ENCODE assay signal across 1 cellular context in the genomic region with DNA sequence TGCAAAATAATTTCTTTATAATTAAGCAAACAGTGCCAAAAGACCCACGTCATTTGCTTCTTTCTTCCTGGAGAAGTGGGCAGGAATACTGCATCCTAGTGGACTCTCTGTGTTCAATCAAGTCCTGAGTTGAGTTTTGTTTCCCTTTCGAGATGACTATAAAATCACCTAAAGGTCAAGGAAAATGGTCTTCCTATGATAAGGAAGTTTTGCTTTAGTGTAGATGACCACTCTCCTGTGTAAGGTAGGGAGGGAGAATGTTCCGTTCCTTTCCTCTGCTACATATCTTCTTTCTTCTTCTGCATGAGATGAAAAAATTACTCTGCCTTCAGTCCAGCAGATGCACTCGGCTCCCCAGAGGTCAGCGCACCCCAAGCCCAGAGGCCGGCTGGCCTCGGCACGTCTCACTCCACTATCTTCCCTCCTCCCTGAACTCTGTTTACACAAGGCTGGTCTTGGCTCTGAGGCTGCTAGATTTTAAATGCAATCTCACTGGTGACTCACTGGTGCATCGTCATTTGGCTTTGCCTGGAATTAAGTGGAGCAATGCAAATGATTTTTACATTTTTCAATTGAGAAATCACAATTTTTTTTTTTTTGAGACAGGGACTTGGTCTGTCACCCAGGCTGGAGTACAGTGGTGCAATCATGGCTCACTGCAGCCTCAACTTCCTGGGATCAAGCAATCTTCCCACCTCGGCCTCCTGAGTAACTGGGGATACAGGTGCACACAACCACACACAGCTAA.
TF ChIP-seq lines count a peak whose summit lies in the region.

No MANE protein-coding gene starts in this region.

TF ChIP-seq in HepG2, 621 proteins besides CTCF, POLR2A, EP300 and RAD21 (continued from another document and continues in another):
- TF ChIP-seq, protein P1, sequence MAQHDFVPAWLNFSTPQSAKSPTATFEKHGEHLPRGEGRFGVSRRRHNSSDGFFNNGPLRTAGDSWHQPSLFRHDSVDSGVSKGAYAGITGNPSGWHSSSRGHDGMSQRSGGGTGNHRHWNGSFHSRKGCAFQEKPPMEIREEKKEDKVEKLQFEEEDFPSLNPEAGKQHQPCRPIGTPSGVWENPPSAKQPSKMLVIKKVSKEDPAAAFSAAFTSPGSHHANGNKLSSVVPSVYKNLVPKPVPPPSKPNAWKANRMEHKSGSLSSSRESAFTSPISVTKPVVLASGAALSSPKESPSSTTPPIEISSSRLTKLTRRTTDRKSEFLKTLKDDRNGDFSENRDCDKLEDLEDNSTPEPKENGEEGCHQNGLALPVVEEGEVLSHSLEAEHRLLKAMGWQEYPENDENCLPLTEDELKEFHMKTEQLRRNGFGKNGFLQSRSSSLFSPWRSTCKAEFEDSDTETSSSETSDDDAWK (CRISPR knock-in tag; IDR thresholded peaks at IDR 0.05), result no peak
- TF ChIP-seq TAF15 (IDR thresholded peaks at IDR 0.05; ENCODE audit: low read depth, low read length, poor library complexity, severe bottlenecking), result no peak
- no peak for TF ChIP-seq ZNF343 (CRISPR knock-in tag; IDR thresholded peaks at IDR 0.05)
- TF ChIP-seq ZNF10 (CRISPR knock-in tag; IDR thresholded peaks at IDR 0.05; ENCODE audit: borderline replicate concordance, low read depth), result no peak
- TF ChIP-seq MED1 (CRISPR knock-in tag; IDR thresholded peaks at IDR 0.05), result peak; percentile 47; the same call in 1 of the 2 replicates
- TF ChIP-seq, protein P2, sequence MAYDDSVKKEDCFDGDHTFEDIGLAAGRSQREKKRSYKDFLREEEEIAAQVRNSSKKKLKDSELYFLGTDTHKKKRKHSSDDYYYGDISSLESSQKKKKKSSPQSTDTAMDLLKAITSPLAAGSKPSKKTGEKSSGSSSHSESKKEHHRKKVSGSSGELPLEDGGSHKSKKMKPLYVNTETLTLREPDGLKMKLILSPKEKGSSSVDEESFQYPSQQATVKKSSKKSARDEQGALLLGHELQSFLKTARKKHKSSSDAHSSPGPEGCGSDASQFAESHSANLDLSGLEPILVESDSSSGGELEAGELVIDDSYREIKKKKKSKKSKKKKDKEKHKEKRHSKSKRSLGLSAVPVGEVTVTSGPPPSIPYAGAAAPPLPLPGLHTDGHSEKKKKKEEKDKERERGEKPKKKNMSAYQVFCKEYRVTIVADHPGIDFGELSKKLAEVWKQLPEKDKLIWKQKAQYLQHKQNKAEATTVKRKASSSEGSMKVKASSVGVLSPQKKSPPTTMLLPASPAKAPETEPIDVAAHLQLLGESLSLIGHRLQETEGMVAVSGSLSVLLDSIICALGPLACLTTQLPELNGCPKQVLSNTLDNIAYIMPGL (CRISPR knock-in tag; IDR thresholded peaks at IDR 0.05; ENCODE audit: borderline replicate concordance in 1 of 2, low read depth in 1 of 2), result no peak
- TF ChIP-seq, protein P3, sequence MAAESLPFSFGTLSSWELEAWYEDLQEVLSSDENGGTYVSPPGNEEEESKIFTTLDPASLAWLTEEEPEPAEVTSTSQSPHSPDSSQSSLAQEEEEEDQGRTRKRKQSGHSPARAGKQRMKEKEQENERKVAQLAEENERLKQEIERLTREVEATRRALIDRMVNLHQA (CRISPR knock-in tag; IDR thresholded peaks at IDR 0.05), result no peak
- no peak for TF ChIP-seq MXI1 (IDR thresholded peaks at IDR 0.05; ENCODE audit: borderline replicate concordance, low read depth, low read length)
- TF ChIP-seq PHF5A (CRISPR knock-in tag; IDR thresholded peaks at IDR 0.05; ENCODE audit: low read depth, unreplicated experiment), result no peak
- TF ChIP-seq BORCS8-MEF2B (CRISPR knock-in tag; IDR thresholded peaks at IDR 0.05), result no peak
- 0 out of 2 replicates have a peak, but pooled peaks have one; percentile 11 for TF ChIP-seq NFE2L2 (IDR thresholded peaks at IDR 0.05; ENCODE audit: low read length)
- no peak for TF ChIP-seq NFIB (CRISPR knock-in tag; IDR thresholded peaks at IDR 0.05; ENCODE audit: borderline replicate concordance)
- TF ChIP-seq HNRNPK (IDR thresholded peaks at IDR 0.05; ENCODE audit: low read depth, low read length, poor library complexity, severe bottlenecking), result no peak
- no peak for TF ChIP-seq ZNF543 (CRISPR knock-in tag; IDR thresholded peaks at IDR 0.05)
- 0 out of 2 replicates have a peak, but pooled peaks have one; percentile 38 for TF ChIP-seq PHF21A (CRISPR knock-in tag; IDR thresholded peaks at IDR 0.05)
- TF ChIP-seq, protein P4, sequence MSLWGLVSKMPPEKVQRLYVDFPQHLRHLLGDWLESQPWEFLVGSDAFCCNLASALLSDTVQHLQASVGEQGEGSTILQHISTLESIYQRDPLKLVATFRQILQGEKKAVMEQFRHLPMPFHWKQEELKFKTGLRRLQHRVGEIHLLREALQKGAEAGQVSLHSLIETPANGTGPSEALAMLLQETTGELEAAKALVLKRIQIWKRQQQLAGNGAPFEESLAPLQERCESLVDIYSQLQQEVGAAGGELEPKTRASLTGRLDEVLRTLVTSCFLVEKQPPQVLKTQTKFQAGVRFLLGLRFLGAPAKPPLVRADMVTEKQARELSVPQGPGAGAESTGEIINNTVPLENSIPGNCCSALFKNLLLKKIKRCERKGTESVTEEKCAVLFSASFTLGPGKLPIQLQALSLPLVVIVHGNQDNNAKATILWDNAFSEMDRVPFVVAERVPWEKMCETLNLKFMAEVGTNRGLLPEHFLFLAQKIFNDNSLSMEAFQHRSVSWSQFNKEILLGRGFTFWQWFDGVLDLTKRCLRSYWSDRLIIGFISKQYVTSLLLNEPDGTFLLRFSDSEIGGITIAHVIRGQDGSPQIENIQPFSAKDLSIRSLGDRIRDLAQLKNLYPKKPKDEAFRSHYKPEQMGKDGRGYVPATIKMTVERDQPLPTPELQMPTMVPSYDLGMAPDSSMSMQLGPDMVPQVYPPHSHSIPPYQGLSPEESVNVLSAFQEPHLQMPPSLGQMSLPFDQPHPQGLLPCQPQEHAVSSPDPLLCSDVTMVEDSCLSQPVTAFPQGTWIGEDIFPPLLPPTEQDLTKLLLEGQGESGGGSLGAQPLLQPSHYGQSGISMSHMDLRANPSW (CRISPR knock-in tag; IDR thresholded peaks at IDR 0.05; ENCODE audit: borderline replicate concordance), result no peak
- TF ChIP-seq SMARCE1 (IDR thresholded peaks at IDR 0.05; ENCODE audit: borderline replicate concordance), result no peak
- TF ChIP-seq ZNF780A (CRISPR knock-in tag; IDR thresholded peaks at IDR 0.05), result no peak
- no peak for TF ChIP-seq ZNF841 (CRISPR knock-in tag; IDR thresholded peaks at IDR 0.05; ENCODE audit: borderline replicate concordance)
- TF ChIP-seq JDP2 (CRISPR knock-in tag; IDR thresholded peaks at IDR 0.05; ENCODE audit: borderline replicate concordance), result no peak
- no peak for TF ChIP-seq ZNF83 (CRISPR knock-in tag; IDR thresholded peaks at IDR 0.05; ENCODE audit: borderline replicate concordance)
- no peak for TF ChIP-seq KDM1A (CRISPR knock-in tag; IDR thresholded peaks at IDR 0.05)
- no peak for TF ChIP-seq TBX2 (CRISPR knock-in tag; IDR thresholded peaks at IDR 0.05; ENCODE audit: borderline replicate concordance)
- no peak for TF ChIP-seq ZNF883 (CRISPR knock-in tag; IDR thresholded peaks at IDR 0.05; ENCODE audit: not compliant biosample characterization)
- TF ChIP-seq STAG1 (CRISPR knock-in tag; IDR thresholded peaks at IDR 0.05), result no peak
- no peak for TF ChIP-seq SNAPC2 (CRISPR knock-in tag; IDR thresholded peaks at IDR 0.05)
- no peak for TF ChIP-seq AGO2 (optimal IDR thresholded peaks at IDR 0.05; ENCODE audit: low read depth, low read length)
- no peak for TF ChIP-seq ZNF547 (CRISPR knock-in tag; IDR thresholded peaks at IDR 0.05)
- no peak for TF ChIP-seq ZNF781 (CRISPR knock-in tag; IDR thresholded peaks at IDR 0.05; ENCODE audit: borderline replicate concordance, not compliant biosample characterization)
- TF ChIP-seq KAT2B (IDR thresholded peaks at IDR 0.05; ENCODE audit: borderline replicate concordance, low read depth, low read length), result no peak
- TF ChIP-seq GTF2F1 (IDR thresholded peaks at IDR 0.05; ENCODE audit: low read length), result no peak
- no peak for TF ChIP-seq ESRRA (CRISPR knock-in tag; IDR thresholded peaks at IDR 0.05; ENCODE audit: low read depth)
- TF ChIP-seq, protein P5, sequence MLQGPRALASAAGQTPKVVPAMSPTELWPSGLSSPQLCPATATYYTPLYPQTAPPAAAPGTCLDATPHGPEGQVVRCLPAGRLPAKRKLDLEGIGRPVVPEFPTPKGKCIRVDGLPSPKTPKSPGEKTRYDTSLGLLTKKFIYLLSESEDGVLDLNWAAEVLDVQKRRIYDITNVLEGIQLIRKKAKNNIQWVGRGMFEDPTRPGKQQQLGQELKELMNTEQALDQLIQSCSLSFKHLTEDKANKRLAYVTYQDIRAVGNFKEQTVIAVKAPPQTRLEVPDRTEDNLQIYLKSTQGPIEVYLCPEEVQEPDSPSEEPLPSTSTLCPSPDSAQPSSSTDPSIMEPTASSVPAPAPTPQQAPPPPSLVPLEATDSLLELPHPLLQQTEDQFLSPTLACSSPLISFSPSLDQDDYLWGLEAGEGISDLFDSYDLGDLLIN (CRISPR knock-in tag; IDR thresholded peaks at IDR 0.05; ENCODE audit: borderline replicate concordance), result no peak
- TF ChIP-seq TRIM24 (CRISPR knock-in tag; IDR thresholded peaks at IDR 0.05), result no peak
- TF ChIP-seq MED8 (CRISPR knock-in tag; IDR thresholded peaks at IDR 0.05; ENCODE audit: insufficient replicate concordance), result no peak
- TF ChIP-seq ZBTB7B (CRISPR knock-in tag; IDR thresholded peaks at IDR 0.05), result 0 out of 2 replicates have a peak, but pooled peaks have one; percentile 19
- TF ChIP-seq, protein P6, sequence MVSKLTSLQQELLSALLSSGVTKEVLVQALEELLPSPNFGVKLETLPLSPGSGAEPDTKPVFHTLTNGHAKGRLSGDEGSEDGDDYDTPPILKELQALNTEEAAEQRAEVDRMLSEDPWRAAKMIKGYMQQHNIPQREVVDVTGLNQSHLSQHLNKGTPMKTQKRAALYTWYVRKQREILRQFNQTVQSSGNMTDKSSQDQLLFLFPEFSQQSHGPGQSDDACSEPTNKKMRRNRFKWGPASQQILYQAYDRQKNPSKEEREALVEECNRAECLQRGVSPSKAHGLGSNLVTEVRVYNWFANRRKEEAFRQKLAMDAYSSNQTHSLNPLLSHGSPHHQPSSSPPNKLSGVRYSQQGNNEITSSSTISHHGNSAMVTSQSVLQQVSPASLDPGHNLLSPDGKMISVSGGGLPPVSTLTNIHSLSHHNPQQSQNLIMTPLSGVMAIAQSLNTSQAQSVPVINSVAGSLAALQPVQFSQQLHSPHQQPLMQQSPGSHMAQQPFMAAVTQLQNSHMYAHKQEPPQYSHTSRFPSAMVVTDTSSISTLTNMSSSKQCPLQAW (CRISPR knock-in tag; IDR thresholded peaks at IDR 0.05), result no peak
- no peak for TF ChIP-seq ZBTB1 (CRISPR knock-in tag; IDR thresholded peaks at IDR 0.05; ENCODE audit: borderline replicate concordance)
- no peak for TF ChIP-seq HHEX (CRISPR knock-in tag; IDR thresholded peaks at IDR 0.05)
- TF ChIP-seq, protein P7, sequence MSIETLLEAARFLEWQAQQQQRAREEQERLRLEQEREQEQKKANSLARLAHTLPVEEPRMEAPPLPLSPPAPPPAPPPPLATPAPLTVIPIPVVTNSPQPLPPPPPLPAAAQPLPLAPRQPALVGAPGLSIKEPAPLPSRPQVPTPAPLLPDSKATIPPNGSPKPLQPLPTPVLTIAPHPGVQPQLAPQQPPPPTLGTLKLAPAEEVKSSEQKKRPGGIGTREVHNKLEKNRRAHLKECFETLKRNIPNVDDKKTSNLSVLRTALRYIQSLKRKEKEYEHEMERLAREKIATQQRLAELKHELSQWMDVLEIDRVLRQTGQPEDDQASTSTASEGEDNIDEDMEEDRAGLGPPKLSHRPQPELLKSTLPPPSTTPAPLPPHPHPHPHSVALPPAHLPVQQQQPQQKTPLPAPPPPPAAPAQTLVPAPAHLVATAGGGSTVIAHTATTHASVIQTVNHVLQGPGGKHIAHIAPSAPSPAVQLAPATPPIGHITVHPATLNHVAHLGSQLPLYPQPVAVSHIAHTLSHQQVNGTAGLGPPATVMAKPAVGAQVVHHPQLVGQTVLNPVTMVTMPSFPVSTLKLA (IDR thresholded peaks at IDR 0.05), result no peak
- TF ChIP-seq SMYD3 (CRISPR knock-in tag; IDR thresholded peaks at IDR 0.05), result no peak
- no peak for TF ChIP-seq PAX8 (CRISPR knock-in tag; IDR thresholded peaks at IDR 0.05; ENCODE audit: borderline replicate concordance)
- TF ChIP-seq, protein P8, sequence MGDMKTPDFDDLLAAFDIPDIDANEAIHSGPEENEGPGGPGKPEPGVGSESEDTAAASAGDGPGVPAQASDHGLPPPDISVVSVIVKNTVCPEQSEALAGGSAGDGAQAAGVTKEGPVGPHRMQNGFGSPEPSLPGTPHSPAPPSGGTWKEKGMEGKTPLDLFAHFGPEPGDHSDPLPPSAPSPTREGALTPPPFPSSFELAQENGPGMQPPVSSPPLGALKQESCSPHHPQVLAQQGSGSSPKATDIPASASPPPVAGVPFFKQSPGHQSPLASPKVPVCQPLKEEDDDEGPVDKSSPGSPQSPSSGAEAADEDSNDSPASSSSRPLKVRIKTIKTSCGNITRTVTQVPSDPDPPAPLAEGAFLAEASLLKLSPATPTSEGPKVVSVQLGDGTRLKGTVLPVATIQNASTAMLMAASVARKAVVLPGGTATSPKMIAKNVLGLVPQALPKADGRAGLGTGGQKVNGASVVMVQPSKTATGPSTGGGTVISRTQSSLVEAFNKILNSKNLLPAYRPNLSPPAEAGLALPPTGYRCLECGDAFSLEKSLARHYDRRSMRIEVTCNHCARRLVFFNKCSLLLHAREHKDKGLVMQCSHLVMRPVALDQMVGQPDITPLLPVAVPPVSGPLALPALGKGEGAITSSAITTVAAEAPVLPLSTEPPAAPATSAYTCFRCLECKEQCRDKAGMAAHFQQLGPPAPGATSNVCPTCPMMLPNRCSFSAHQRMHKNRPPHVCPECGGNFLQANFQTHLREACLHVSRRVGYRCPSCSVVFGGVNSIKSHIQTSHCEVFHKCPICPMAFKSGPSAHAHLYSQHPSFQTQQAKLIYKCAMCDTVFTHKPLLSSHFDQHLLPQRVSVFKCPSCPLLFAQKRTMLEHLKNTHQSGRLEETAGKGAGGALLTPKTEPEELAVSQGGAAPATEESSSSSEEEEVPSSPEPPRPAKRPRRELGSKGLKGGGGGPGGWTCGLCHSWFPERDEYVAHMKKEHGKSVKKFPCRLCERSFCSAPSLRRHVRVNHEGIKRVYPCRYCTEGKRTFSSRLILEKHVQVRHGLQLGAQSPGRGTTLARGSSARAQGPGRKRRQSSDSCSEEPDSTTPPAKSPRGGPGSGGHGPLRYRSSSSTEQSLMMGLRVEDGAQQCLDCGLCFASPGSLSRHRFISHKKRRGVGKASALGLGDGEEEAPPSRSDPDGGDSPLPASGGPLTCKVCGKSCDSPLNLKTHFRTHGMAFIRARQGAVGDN (CRISPR knock-in tag; IDR thresholded peaks at IDR 0.05), result peak; percentile 66
- TF ChIP-seq ZNF530 (CRISPR knock-in tag; IDR thresholded peaks at IDR 0.05; ENCODE audit: low read depth), result no peak
- no peak for TF ChIP-seq ZKSCAN5 (CRISPR knock-in tag; IDR thresholded peaks at IDR 0.05)
- TF ChIP-seq, protein P9, sequence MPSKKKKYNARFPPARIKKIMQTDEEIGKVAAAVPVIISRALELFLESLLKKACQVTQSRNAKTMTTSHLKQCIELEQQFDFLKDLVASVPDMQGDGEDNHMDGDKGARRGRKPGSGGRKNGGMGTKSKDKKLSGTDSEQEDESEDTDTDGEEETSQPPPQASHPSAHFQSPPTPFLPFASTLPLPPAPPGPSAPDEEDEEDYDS (CRISPR knock-in tag; IDR thresholded peaks at IDR 0.05), result no peak; the same call in 1 of the 2 replicates
- TF ChIP-seq ZNF549 (CRISPR knock-in tag; IDR thresholded peaks at IDR 0.05), result no peak
- TF ChIP-seq ZNF703 (CRISPR knock-in tag; IDR thresholded peaks at IDR 0.05; ENCODE audit: borderline replicate concordance), result no peak
- TF ChIP-seq ZBTB8A (CRISPR knock-in tag; IDR thresholded peaks at IDR 0.05; ENCODE audit: borderline replicate concordance, low read depth), result no peak
